ENCODE assay signal across 28 cellular contexts in the genomic region with DNA sequence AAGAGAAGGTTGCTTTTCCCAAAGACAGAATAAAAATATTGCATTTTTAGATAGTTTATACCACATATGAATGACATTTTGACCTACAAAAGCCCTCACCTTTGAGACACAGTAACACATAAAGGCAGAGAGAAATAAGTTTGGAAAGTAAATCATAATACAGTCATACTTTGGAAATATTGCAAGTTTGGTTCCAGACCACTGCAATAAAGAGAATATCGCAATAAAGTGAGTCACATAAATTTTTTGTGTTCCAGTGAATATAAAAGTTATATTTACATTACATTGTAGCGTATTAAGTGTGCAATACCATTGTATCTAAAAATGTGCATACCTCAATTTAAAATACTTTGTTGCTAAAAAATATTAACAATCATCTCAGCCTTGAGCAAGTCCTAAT.
"Had no signal": no experiment of that assay in that cellular context is flagged by ENCODE, and none has a peak within 500 bp of the region (broad histone marks: within the 10 kb centered on the region; RNA-seq: fewer than 3 reads in every experiment).

No MANE protein-coding gene starts in this region.

- H3K4me1 ChIP-seq: testis had no signal

- H3K9me3 ChIP-seq: neutrophil, pancreas, right lobe of liver, testis had no signal

- H3K27ac Mint-ChIP-seq: memory B cell; natural killer cell; stimulated activated effector memory CD8-positive, alpha-beta T cell treated with anti-CD3 and anti-CD28 coated beads, Interleukin-12 subunit alpha, Interleukin-12 subunit beta, amount 100 ng/mL, for 72 hours; type B pancreatic cell had no signal

- H3K27ac ChIP-seq: dorsolateral prefrontal cortex, gastrocnemius medialis, left ventricle myocardium inferior, lower lobe of right lung, neutrophil, pancreas, testis, tibial artery had no signal

- H3K4me3 Mint-ChIP-seq: memory B cell; natural killer cell; neural crest cell; stimulated activated effector memory CD8-positive, alpha-beta T cell treated with anti-CD3 and anti-CD28 coated beads, Interleukin-12 subunit alpha, Interleukin-12 subunit beta, amount 100 ng/mL, for 72 hours; type B pancreatic cell had no signal

- H3K36me3 ChIP-seq: gastrocnemius medialis, left ventricle myocardium inferior, lower lobe of right lung, neutrophil, pancreas, right lobe of liver, tibial artery had no signal

- ATAC-seq: gastrocnemius medialis; lower lobe of right lung; natural killer cell; pancreas; stimulated activated effector memory CD8-positive, alpha-beta T cell treated with anti-CD3 and anti-CD28 coated beads, Interleukin-12 subunit alpha, Interleukin-12 subunit beta, amount 100 ng/mL, for 72 hours had no signal

- H3K36me3 Mint-ChIP-seq: natural killer cell; stimulated activated effector memory CD8-positive, alpha-beta T cell treated with anti-CD3 and anti-CD28 coated beads, Interleukin-12 subunit alpha, Interleukin-12 subunit beta, amount 100 ng/mL, for 72 hours; type B pancreatic cell had no signal

- H3K27me3 ChIP-seq: dorsolateral prefrontal cortex, gastrocnemius medialis, neutrophil, pancreas, right lobe of liver, testis, tibial artery had no signal

- H3K9me3 Mint-ChIP-seq: stimulated activated effector memory CD8-positive, alpha-beta T cell treated with anti-CD3 and anti-CD28 coated beads, Interleukin-12 subunit alpha, Interleukin-12 subunit beta, amount 100 ng/mL, for 72 hours had no signal

- H3K4me3 ChIP-seq: dorsolateral prefrontal cortex, gastrocnemius medialis, left ventricle myocardium inferior, lower lobe of right lung, pancreas, right lobe of liver, smooth muscle cell, testis, tibial artery had no signal

- H3K27me3 Mint-ChIP-seq: memory B cell, type B pancreatic cell had no signal

- DNase-seq: caudate nucleus; cerebellar nuclear complex; cortex of kidney; dorsolateral prefrontal cortex; effector CD4-positive, alpha-beta T cell; gastrocnemius medialis; head of caudate nucleus; islet precursor cell; kidney glomerular epithelial cell; left colon; left ventricle myocardium inferior; lower lobe of right lung; natural killer cell; pancreas; retina; stimulated activated CD4-positive, alpha-beta T cell treated with anti-CD3 and anti-CD28 coated beads, Interleukin-2, amount 100 ng/mL, for 24 hours; stimulated activated CD4-positive, alpha-beta T cell treated with anti-CD3 and anti-CD28 coated beads, Interleukin-4, amount 100 ng/mL, for 24 hours; stimulated activated naive CD4-positive, alpha-beta T cell treated with Interleukin-2 at 50 U/mL for 16 hours; substantia nigra; testis; tibial artery had no signal

- H3K4me1 Mint-ChIP-seq: memory B cell; natural killer cell; neural crest cell; stimulated activated effector memory CD8-positive, alpha-beta T cell treated with anti-CD3 and anti-CD28 coated beads, Interleukin-12 subunit alpha, Interleukin-12 subunit beta, amount 100 ng/mL, for 72 hours had no signal

- H3K4me2 ChIP-seq: smooth muscle cell had no signal
